In genomic region chr7:832292-832967, GRCh38 we compare ENCODE assay signal across 8 cellular contexts. TPM values are rescaled to one million over a fixed set of nuclear protein-coding genes. Genes with fewer than 3 reads are reported as not detected.
DNase-seq lines count a peak whose midpoint lies in the region; ATAC-seq lines count a peak whose summit lies in the region.

SUN1 (plus strand) TSS chr7:832476; CDS start chr7:832525, 49 bp downstream.

- WGBS in adipose tissue, 3 donors = 52 to 65% (median 60%) methylated on average over 22 of the region's 22 CpGs

- H3K36me3 ChIP-seq in SJSA1 = peaks cover 16% of the 10 kb centered on the region

- H3K27ac ChIP-seq in SJSA1 = peak within 1 kb of the TSS; percentile 99
- peak within 1 kb of the TSS; percentile 45 for H3K27ac ChIP-seq in adipose tissue (ENCODE audit: low read depth, low read length)

- no peaks in the 10 kb centered on the region for H3K9me3 ChIP-seq in SJSA1 (replicated peaks)

- H3K4me3 ChIP-seq in SJSA1 = peak within 1 kb of the TSS; percentile 22

- peak; percentile 93 for DNase-seq in ELR (ENCODE audit: low read depth)
- peak; percentile 55 to 71 for DNase-seq in SJSA1 (ENCODE audit: low read depth in 1 of 2, low spot score in 2 of 2)
- DNase-seq in hepatic stellate cell (ENCODE audit: low spot score) = peak; percentile 83
- peak; percentile 57 for DNase-seq in stimulated activated CD4-positive, alpha-beta T cell treated with anti-CD3 and anti-CD28 coated beads, Interleukin-12 subunit alpha, Interleukin-12 subunit beta, amount 100 ng/mL, for 4 hours
- no peak for DNase-seq in midbrain (lab: John Stamatoyannopoulos, UW)
- DNase-seq in DMS 273 (lab: John Stamatoyannopoulos, UW; ENCODE audit: unreplicated experiment) = no peak

- peak; percentile 16 for ATAC-seq in HG02610 (IDR thresholded peaks at IDR 0.05; ENCODE audit: unreplicated experiment)

- peaks cover 33% of the 10 kb centered on the region for H3K4me1 ChIP-seq in SJSA1 (replicated peaks)

- no peaks in the 10 kb centered on the region for H3K27me3 ChIP-seq in SJSA1 (replicated peaks)

RNA-seq across cellular contexts. Expression of gene SUN1, which starts in this region (rescaled TPM):
- 115 and 122 TPM in 2 replicates for total RNA-seq in SJSA1 (2014; rRNA removed; shearing (Covaris generic))
- polyA plus RNA-seq in adipose tissue = 100 to 1,000 TPM in 1 of 3 donors, 10 to 100 TPM in 2; 46.9 to 108 (median 73.0) TPM

Comparison
In these comparisons a context has a peak if more than half of its experiments do, and no peak if none do; other contexts are left out.
1. DNase-seq: peak in ELR (single experiment), SJSA1 (2 of 2), hepatic stellate cell (single experiment) and stimulated activated CD4-positive, alpha-beta T cell treated with anti-CD3 and anti-CD28 coated beads, Interleukin-12 subunit alpha, Interleukin-12 subunit beta, amount 100 ng/mL, for 4 hours (single experiment); none in midbrain (single experiment) and DMS 273 (single experiment).